Comparison of ENCODE assay signal across 2 cellular contexts in the genomic region with DNA sequence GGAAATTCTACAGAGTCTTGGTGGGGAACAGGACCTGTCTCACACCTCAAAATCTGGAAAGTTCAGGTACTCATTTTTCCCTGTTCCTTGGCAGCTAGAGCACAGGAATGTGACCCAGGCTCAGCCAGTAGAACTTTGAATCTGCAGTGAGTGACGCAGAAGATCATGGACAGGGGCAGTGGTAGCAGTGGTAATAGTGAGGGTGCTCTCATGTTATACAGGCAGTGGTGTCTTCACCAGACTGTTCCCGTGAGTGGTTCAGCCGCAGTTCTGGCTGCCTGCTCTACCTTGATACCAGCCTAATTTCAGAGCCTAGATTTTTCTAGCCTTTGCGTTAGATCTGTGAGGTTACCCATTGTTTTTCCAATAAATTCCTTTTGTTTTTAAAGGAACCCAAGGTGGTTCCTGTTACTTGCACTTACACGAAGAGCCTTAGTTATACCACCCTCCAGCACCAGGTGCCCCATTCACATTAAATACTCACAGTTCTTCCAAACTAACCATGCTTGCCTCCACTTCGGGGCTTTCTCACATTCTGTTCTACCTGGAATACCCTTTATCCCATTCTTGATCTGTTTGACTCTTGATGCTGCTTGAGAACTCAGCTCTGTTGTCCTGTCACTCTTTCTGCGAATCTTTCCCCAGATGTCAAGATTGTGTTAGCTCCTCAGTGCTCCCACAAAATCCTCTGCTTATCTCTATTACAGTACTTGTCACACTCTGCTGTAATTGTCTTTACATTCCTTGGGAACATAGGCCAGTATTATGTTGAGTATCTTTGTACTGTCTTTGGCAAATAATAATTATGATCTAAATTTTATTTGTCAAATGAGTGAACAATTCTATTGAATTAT.
TF ChIP-seq lines count a peak whose summit lies in the region.

No MANE protein-coding gene starts in this region.

TF ChIP-seq in GM23338, 12 proteins besides CTCF, POLR2A, EP300 and RAD21 (continues in another document):
- no peak for TF ChIP-seq EZH2phosphoT487 (IDR thresholded peaks at IDR 0.05; ENCODE audit: unreplicated experiment)
- no peak for TF ChIP-seq ZNF331 (CRISPR knock-in tag; IDR thresholded peaks at IDR 0.05; ENCODE audit: low read depth)
- no peak for TF ChIP-seq ZNF114 (CRISPR knock-in tag; IDR thresholded peaks at IDR 0.05)
- no peak for TF ChIP-seq EZH2 (IDR thresholded peaks at IDR 0.05; ENCODE audit: low read depth, unreplicated experiment)
- no peak for TF ChIP-seq JUNB (IDR thresholded peaks at IDR 0.05; ENCODE audit: unreplicated experiment)
- TF ChIP-seq STAT1 (IDR thresholded peaks at IDR 0.05; ENCODE audit: unreplicated experiment), result no peak
- TF ChIP-seq, protein P1, sequence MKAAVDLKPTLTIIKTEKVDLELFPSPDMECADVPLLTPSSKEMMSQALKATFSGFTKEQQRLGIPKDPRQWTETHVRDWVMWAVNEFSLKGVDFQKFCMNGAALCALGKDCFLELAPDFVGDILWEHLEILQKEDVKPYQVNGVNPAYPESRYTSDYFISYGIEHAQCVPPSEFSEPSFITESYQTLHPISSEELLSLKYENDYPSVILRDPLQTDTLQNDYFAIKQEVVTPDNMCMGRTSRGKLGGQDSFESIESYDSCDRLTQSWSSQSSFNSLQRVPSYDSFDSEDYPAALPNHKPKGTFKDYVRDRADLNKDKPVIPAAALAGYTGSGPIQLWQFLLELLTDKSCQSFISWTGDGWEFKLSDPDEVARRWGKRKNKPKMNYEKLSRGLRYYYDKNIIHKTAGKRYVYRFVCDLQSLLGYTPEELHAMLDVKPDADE (IDR thresholded peaks at IDR 0.05), result no peak
- no peak for TF ChIP-seq POLR2AphosphoS5 (IDR thresholded peaks at IDR 0.05; ENCODE audit: low read depth)
- no peak for TF ChIP-seq NANOG (IDR thresholded peaks at IDR 0.05; ENCODE audit: borderline replicate concordance)
- TF ChIP-seq, protein P2, sequence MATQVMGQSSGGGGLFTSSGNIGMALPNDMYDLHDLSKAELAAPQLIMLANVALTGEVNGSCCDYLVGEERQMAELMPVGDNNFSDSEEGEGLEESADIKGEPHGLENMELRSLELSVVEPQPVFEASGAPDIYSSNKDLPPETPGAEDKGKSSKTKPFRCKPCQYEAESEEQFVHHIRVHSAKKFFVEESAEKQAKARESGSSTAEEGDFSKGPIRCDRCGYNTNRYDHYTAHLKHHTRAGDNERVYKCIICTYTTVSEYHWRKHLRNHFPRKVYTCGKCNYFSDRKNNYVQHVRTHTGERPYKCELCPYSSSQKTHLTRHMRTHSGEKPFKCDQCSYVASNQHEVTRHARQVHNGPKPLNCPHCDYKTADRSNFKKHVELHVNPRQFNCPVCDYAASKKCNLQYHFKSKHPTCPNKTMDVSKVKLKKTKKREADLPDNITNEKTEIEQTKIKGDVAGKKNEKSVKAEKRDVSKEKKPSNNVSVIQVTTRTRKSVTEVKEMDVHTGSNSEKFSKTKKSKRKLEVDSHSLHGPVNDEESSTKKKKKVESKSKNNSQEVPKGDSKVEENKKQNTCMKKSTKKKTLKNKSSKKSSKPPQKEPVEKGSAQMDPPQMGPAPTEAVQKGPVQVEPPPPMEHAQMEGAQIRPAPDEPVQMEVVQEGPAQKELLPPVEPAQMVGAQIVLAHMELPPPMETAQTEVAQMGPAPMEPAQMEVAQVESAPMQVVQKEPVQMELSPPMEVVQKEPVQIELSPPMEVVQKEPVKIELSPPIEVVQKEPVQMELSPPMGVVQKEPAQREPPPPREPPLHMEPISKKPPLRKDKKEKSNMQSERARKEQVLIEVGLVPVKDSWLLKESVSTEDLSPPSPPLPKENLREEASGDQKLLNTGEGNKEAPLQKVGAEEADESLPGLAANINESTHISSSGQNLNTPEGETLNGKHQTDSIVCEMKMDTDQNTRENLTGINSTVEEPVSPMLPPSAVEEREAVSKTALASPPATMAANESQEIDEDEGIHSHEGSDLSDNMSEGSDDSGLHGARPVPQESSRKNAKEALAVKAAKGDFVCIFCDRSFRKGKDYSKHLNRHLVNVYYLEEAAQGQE (IDR thresholded peaks at IDR 0.05; ENCODE audit: unreplicated experiment), result no peak
- no peak for TF ChIP-seq CREB1 (CRISPR knock-in tag; IDR thresholded peaks at IDR 0.05; ENCODE audit: low read depth)

TF ChIP-seq in endothelial cell of umbilical vein, 7 proteins besides CTCF, POLR2A, EP300 and RAD21:
- TF ChIP-seq POLR2AphosphoS5 (IDR thresholded peaks at IDR 0.05; ENCODE audit: insufficient read depth, low read depth, low read length) (no peak), EZH2 (IDR thresholded peaks at IDR 0.05; ENCODE audit: borderline replicate concordance, low read depth, low read length, severe bottlenecking) (no peak), MYC (IDR thresholded peaks at IDR 0.05; ENCODE audit: low read depth, low read length) (no peak), GATA2 (IDR thresholded peaks at IDR 0.05; ENCODE audit: insufficient read depth, insufficient read length, low read depth, low read length) (no peak), JUN (IDR thresholded peaks at IDR 0.05; ENCODE audit: borderline replicate concordance, insufficient read depth, insufficient read length, low read depth) (no peak), FOS (IDR thresholded peaks at IDR 0.05; ENCODE audit: borderline replicate concordance, insufficient read depth, low read length) (no peak)
- TF ChIP-seq, protein P3, sequence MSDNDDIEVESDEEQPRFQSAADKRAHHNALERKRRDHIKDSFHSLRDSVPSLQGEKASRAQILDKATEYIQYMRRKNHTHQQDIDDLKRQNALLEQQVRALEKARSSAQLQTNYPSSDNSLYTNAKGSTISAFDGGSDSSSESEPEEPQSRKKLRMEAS (IDR thresholded peaks at IDR 0.05; ENCODE audit: insufficient read depth, insufficient read length), result no peak
